In the genomic region with DNA sequence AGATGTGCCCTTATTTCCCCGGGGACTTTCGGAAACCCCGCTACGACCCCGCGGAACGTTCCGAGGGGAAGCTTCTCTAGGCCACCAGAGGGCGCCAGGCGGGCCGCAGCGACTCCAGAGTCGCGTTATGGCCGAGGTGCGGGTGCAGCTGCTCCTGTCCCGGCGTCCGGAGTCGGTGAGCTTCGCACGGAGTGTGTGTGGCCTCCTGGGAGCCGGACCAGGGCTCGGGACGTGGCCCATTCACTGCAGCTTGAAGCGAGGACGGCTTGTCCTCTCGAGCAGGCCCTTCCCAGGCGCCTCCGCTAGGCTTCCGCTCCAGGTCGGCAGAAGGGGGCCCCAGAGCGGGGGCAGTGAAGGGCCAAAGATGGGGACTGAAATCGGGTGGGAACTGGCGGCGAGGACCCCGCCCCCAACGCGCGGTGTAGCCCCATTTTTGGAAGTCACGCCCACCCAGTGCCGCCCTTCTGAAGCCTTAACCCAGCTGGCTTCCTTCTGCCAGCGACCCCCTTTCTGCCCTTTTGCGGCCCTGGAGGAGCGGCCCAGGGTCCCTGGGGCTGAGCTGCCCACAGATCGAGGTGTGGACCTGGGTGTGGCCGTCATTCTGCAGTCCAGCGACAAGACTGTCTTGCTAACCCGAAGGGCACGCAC, we compare ENCODE assay signal across 8 cellular contexts. TPM values are rescaled to one million over a fixed set of nuclear protein-coding genes. Genes with fewer than 3 reads are reported as not detected.
DNase-seq lines count a peak whose midpoint lies in the region; ATAC-seq and TF ChIP-seq lines count a peak whose summit lies in the region.

A gene with protein sequence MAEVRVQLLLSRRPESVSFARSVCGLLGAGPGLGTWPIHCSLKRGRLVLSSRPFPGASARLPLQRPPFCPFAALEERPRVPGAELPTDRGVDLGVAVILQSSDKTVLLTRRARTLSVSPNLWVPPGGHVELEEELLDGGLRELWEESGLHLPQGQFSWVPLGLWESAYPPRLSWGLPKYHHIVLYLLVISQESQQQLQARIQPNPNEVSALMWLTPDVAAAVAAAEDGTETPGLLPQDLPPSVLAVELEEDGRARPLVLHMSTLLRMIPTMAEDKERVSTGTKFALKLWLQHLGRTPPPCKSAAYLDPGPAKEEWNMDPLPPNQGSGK (plus strand): TSS at position 117 of the 648 bp plus-strand sequence. CDS start 11 bp downstream, at position 128.

- peaks cover 0 to 14% (median 2%) of the 10 kb centered on the region in 4 donors for H3K4me1 ChIP-seq in right lobe of liver

- peak; percentile 37 for ATAC-seq in GM18520 (IDR thresholded peaks at IDR 0.05; ENCODE audit: unreplicated experiment)
- ATAC-seq in HG03095 (IDR thresholded peaks at IDR 0.05; ENCODE audit: unreplicated experiment), result peak; percentile 56
- peak; percentile 91 to 94 (median 93) for ATAC-seq in right lobe of liver

- peak; percentile 20 for TF ChIP-seq POLR2A in right lobe of liver (IDR thresholded peaks at IDR 0.05)

- H3K4me3 ChIP-seq in right lobe of liver, result peak within 1 kb of the TSS; percentile 36 to 58 (median 54)

- no peaks in the 10 kb centered on the region for H3K27me3 ChIP-seq in right lobe of liver

- H3K9me3 ChIP-seq in right lobe of liver, result no peaks in the 10 kb centered on the region

- H3K27ac ChIP-seq in right lobe of liver, result peak within 1 kb of the TSS in 2 of 3 donors; percentile 37 to 41

- H3K36me3 ChIP-seq in right lobe of liver, result peaks cover 0 to 35% (median 17%) of the 10 kb centered on the region in 4 donors

- TF ChIP-seq CTCF in right lobe of liver (IDR thresholded peaks at IDR 0.05), result peak; percentile 79 to 95 (median 94)

- intact Hi-C loops in right lobe of liver (cut with DNase I), result loop anchor here in 1 of 2 donors (10.0 kb wide), 1 partner anchor 169 kb away; no protein-coding TSS in a partner anchor

- in situ Hi-C loops in ACHN (cut with HindIII; ENCODE audit: low pct_ligation_motif_present, low pct_unique_long_range_greater_than_20kb, low sequenced_read_pairs), result loop anchor here (25.0 kb wide), 1 partner anchor 108 kb away; no protein-coding TSS in a partner anchor

- WGBS in right lobe of liver (ENCODE audit: insufficient coverage, low coverage, low lambda C conversion rate, missing lambda C conversion rate), result 31% methylated on average over 3 of the region's 50 CpGs

- DNase-seq in ACHN (peak; percentile 77), NCI-H345 (lab: John Stamatoyannopoulos, UW) (peak; percentile 91), dedifferentiated amniotic fluid mesenchymal stem cell (ENCODE audit: extremely low spot score) (peak; percentile 69), right lobe of liver (peak; percentile 83 to 86 (median 85))
- peak; percentile 83 for DNase-seq in activated CD4-positive, alpha-beta T cell treated with anti-CD3 and anti-CD28 coated beads for 48 hours
- DNase-seq in stimulated activated CD4-positive, alpha-beta T cell treated with anti-CD3 and anti-CD28 coated beads, TNF-alpha, amount 100 ng/mL, for 1 hour (ENCODE audit: low read depth in 3 of 3, low spot score in 1 of 3), result peak; percentile 44 to 67 (median 47)

RNA-seq across cellular contexts. Expression of the gene that starts here (rescaled TPM):
- 1 to 10 TPM in 3 of 6 experiments, under 1 TPM in 3; 0.51 to 2.2 (median 1.0) TPM for total RNA-seq in right lobe of liver

Comparison
In these comparisons a context has a peak if more than half of its experiments do, and no peak if none do; other contexts are left out.
1. Peak in every context shown above with its lines: DNase-seq, ATAC-seq, H3K4me3 ChIP-seq and H3K27ac ChIP-seq.
2. ATAC-seq: peak in every context shown above with its lines; median percentile 93 in right lobe of liver; 56 in HG03095; 37 in GM18520.